9 cellular contexts compared by ENCODE assay signal in genomic region chr10:125149278-125150047, GRCh38. TPM values are rescaled to one million over a fixed set of nuclear protein-coding genes. Genes with fewer than 3 reads are reported as not detected.
A peak's percentile ranks its signal among the peaks of the same experiment; 100 is the strongest.
DNase-seq lines count a peak whose midpoint lies in the region; ATAC-seq and TF ChIP-seq lines count a peak whose summit lies in the region.
"Had no signal": no experiment of that assay in that cellular context is flagged by ENCODE, and none has a peak within 500 bp of the region (broad histone marks: within the 10 kb centered on the region; RNA-seq: fewer than 3 reads in every experiment).

No MANE protein-coding gene starts in this region.

- H4K91ac ChIP-seq in neuronal stem cell (ENCODE audit: low read depth, low read length, poor library complexity) = no peak overlapping the region

- peak overlapping the region; percentile 95 to 99 (median 98) for H3K27ac ChIP-seq in esophagus muscularis mucosa (replicated peaks in 1 of 4)
- no peak overlapping the region for H3K27ac ChIP-seq in neural progenitor cell
- no peak overlapping the region for H3K27ac ChIP-seq in neuronal stem cell (replicated peaks; ENCODE audit: low read length)

- no peak overlapping the region for H3K4ac ChIP-seq in neuronal stem cell (ENCODE audit: low read length)

- H3K9me3 Mint-ChIP-seq in neural progenitor cell = no peaks in the 10 kb centered on the region
- H3K9me3 Mint-ChIP-seq in stimulated activated memory B cell treated with anti-CD40 and anti-IgM and Interleukin-4, amounts not matched to agents 10 μg/mL and 1 μg/mL and 100 μg/mL, for 72 hours = no peaks in the 10 kb centered on the region
- H3K9me3 Mint-ChIP-seq: stimulated activated naive CD8-positive, alpha-beta T cell treated with anti-CD3 and anti-CD28 coated beads, Interleukin-15, Interleukin-2, amounts not matched to agents 100 ng/mL and 50 ng/mL, for 24 hours had no signal

- H2BK15ac ChIP-seq in neuronal stem cell (ENCODE audit: low read length) = no peak overlapping the region

- intact Hi-C loops in esophagus muscularis mucosa (cut with DNase I) = loop anchor here (5.0 to 10.0 kb wide), 3 partner anchors 57 to 235 kb away; no protein-coding TSS in a partner anchor

- H3K9ac ChIP-seq in neural progenitor cell (no peak overlapping the region), neuronal stem cell (ENCODE audit: low read depth, low read length, poor library complexity) (no peak overlapping the region)

- H2BK12ac ChIP-seq in neuronal stem cell (ENCODE audit: low read length) = no peak overlapping the region

- H3K36me3 ChIP-seq in esophagus muscularis mucosa (peaks cover 0 to 10% (median 6%) of the 10 kb centered on the region in 4 donors), neural progenitor cell (no peaks in the 10 kb centered on the region), neuronal stem cell (replicated peaks in 1 of 2; ENCODE audit: control insufficient read depth in 2 of 2, insufficient read depth in 2 of 2, low read length in 2 of 2) (peaks cover 5 to 68% of the 10 kb centered on the region in 2 donors)

- H3F3A ChIP-seq in neural progenitor cell (ENCODE audit: low read depth) = peaks cover 25% of the 10 kb centered on the region

- peaks cover 71% of the 10 kb centered on the region for H3K4me1 Mint-ChIP-seq in neural progenitor cell
- H3K4me1 Mint-ChIP-seq in stimulated activated memory B cell treated with anti-CD40 and anti-IgM and Interleukin-4, amounts not matched to agents 10 μg/mL and 1 μg/mL and 100 μg/mL, for 72 hours = peaks cover 12% of the 10 kb centered on the region

- H3K23ac ChIP-seq in neuronal stem cell (ENCODE audit: low read depth, low read length, poor library complexity) = no peak overlapping the region

- H3K27me3 ChIP-seq in esophagus muscularis mucosa = no peaks in the 10 kb centered on the region
- H3K27me3 ChIP-seq in neural progenitor cell = no peaks in the 10 kb centered on the region
- no peaks in the 10 kb centered on the region for H3K27me3 ChIP-seq in neuronal stem cell (ENCODE audit: control insufficient read depth in 3 of 3, insufficient read depth in 3 of 3, low read depth in 1 of 3, low read length in 3 of 3)

- H2BK5ac ChIP-seq in neuronal stem cell (ENCODE audit: low read length) = no peak overlapping the region

- no peak for TF ChIP-seq CTCF in esophagus muscularis mucosa (IDR thresholded peaks at IDR 0.05)
- TF ChIP-seq CTCF in neural progenitor cell (IDR thresholded peaks at IDR 0.05) = no peak

- H3K4me2 ChIP-seq in neural progenitor cell (peak overlapping the region; percentile 46), neuronal stem cell (ENCODE audit: insufficient read depth, low read length, poor library complexity, severe bottlenecking) (no peak overlapping the region)

- no peak overlapping the region for H4K8ac ChIP-seq in neuronal stem cell (ENCODE audit: low read depth, low read length)

- H3K79me1 ChIP-seq in neuronal stem cell (ENCODE audit: low read depth, low read length) = peaks cover 29% of the 10 kb centered on the region

- WGBS in esophagus muscularis mucosa = 72% methylated on average over 12 of the region's 12 CpGs
- WGBS in neuronal stem cell (ENCODE audit: extremely low coverage in 2 of 2, insufficient read length in 2 of 2, insufficient replicate concordance in 1 of 2), 2 donors = no CpG with 5 or more reads among the region's 12 CpGs

- peaks cover 92 to 100% (median 99%) of the 10 kb centered on the region in 4 donors for H3K4me1 ChIP-seq in esophagus muscularis mucosa
- H3K4me1 ChIP-seq in neural progenitor cell = peaks cover 52% of the 10 kb centered on the region
- peaks cover 8 to 44% of the 10 kb centered on the region in 2 donors for H3K4me1 ChIP-seq in neuronal stem cell (ENCODE audit: control insufficient read depth in 2 of 2, insufficient read depth in 1 of 2, low read depth in 1 of 2, low read length in 2 of 2)

- DNase-seq in ELR (ENCODE audit: low read depth) (peak; percentile 88), NCI-H2196 treated with DMSO at 0.1 percent for 48 hours (lab: John Stamatoyannopoulos, UW; ENCODE audit: unreplicated experiment) (peak; percentile 39), esophagus muscularis mucosa (ENCODE audit: extremely low spot score) (no peak), neural progenitor cell (ENCODE audit: low spot score) (no peak), neuronal stem cell (ENCODE audit: low spot score) (no peak)
- no peak for DNase-seq in activated CD4-positive, CD25-positive, alpha-beta regulatory T cell (lab: John Stamatoyannopoulos, UW)

- no peak for TF ChIP-seq POLR2A in esophagus muscularis mucosa (IDR thresholded peaks at IDR 0.05; ENCODE audit: low read depth)

- H3K36me3 Mint-ChIP-seq in neural progenitor cell = peaks cover 25% of the 10 kb centered on the region
- no peaks in the 10 kb centered on the region for H3K36me3 Mint-ChIP-seq in stimulated activated memory B cell treated with anti-CD40 and anti-IgM and Interleukin-4, amounts not matched to agents 10 μg/mL and 1 μg/mL and 100 μg/mL, for 72 hours

- H3K27ac Mint-ChIP-seq in neural progenitor cell = no peak overlapping the region
- no peak overlapping the region for H3K27ac Mint-ChIP-seq in stimulated activated memory B cell treated with anti-CD40 and anti-IgM and Interleukin-4, amounts not matched to agents 10 μg/mL and 1 μg/mL and 100 μg/mL, for 72 hours
- H3K27ac Mint-ChIP-seq: stimulated activated naive CD8-positive, alpha-beta T cell treated with anti-CD3 and anti-CD28 coated beads, Interleukin-15, Interleukin-2, amounts not matched to agents 100 ng/mL and 50 ng/mL, for 24 hours had no signal

- H3K27me3 Mint-ChIP-seq in neural progenitor cell (ENCODE audit: insufficient read depth, low read depth) = peaks cover 4% of the 10 kb centered on the region
- H3K27me3 Mint-ChIP-seq in stimulated activated memory B cell treated with anti-CD40 and anti-IgM and Interleukin-4, amounts not matched to agents 10 μg/mL and 1 μg/mL and 100 μg/mL, for 72 hours = peaks cover 85% of the 10 kb centered on the region

- H3K18ac ChIP-seq in neuronal stem cell (ENCODE audit: low read length) = no peak overlapping the region

- H4K20me1 ChIP-seq in neural progenitor cell (ENCODE audit: low read depth) = peaks cover 100% of the 10 kb centered on the region

- H3K79me2 ChIP-seq in neural progenitor cell (ENCODE audit: low read depth) = peaks cover 100% of the 10 kb centered on the region

- TF ChIP-seq EP300 in esophagus muscularis mucosa (IDR thresholded peaks at IDR 0.05) = no peak

- no peak overlapping the region for H2AK5ac ChIP-seq in neuronal stem cell (ENCODE audit: low read depth, low read length)

- H3K4me3 ChIP-seq in esophagus muscularis mucosa (no peak overlapping the region), neural progenitor cell (no peak overlapping the region), neuronal stem cell (ENCODE audit: low read length in 2 of 2) (no peak overlapping the region)

- no peak for ATAC-seq in GM18861 (IDR thresholded peaks at IDR 0.05; ENCODE audit: unreplicated experiment)
- no peak for ATAC-seq in stimulated activated memory B cell treated with anti-CD40 and anti-IgM and Interleukin-4, amounts not matched to agents 10 μg/mL and 1 μg/mL and 100 μg/mL, for 72 hours

- H3K4me3 Mint-ChIP-seq in neural progenitor cell = no peak overlapping the region
- H3K4me3 Mint-ChIP-seq in stimulated activated memory B cell treated with anti-CD40 and anti-IgM and Interleukin-4, amounts not matched to agents 10 μg/mL and 1 μg/mL and 100 μg/mL, for 72 hours = no peak overlapping the region
- H3K4me3 Mint-ChIP-seq: stimulated activated naive CD8-positive, alpha-beta T cell treated with anti-CD3 and anti-CD28 coated beads, Interleukin-15, Interleukin-2, amounts not matched to agents 100 ng/mL and 50 ng/mL, for 24 hours had no signal

- H3K14ac ChIP-seq in neuronal stem cell (ENCODE audit: low read length) = no peak overlapping the region

- H2AFZ ChIP-seq in neural progenitor cell (replicated peaks) = no peak overlapping the region
- no peak overlapping the region for H2AFZ ChIP-seq in neuronal stem cell (ENCODE audit: low read length)

- no peaks in the 10 kb centered on the region for H3K9me3 ChIP-seq in esophagus muscularis mucosa
- no peaks in the 10 kb centered on the region for H3K9me3 ChIP-seq in neural progenitor cell (ENCODE audit: low read depth)
- H3K9me3 ChIP-seq in neuronal stem cell (replicated peaks in 1 of 2; ENCODE audit: control insufficient read depth in 2 of 2, insufficient read depth in 1 of 2, low read depth in 1 of 2, low read length in 2 of 2) = peaks cover 0 to 3% of the 10 kb centered on the region in 2 donors

- H2BK120ac ChIP-seq in neuronal stem cell (ENCODE audit: low read depth, low read length) = no peak overlapping the region

RNA-seq across cellular contexts. Expression of gene CTBP2, which starts 10.9 kb away (rescaled TPM):
- total RNA-seq in esophagus muscularis mucosa = 100 to 1,000 TPM in 1 of 4 donors, 10 to 100 TPM in 3; 69.7 to 125 (median 84.7) TPM
- 55.2 and 97.6 TPM in 2 replicates for total RNA-seq in neural progenitor cell (ENCODE audit: low replicate concordance)
- polyA plus RNA-seq in neuronal stem cell (2013, experiment 1 of 2) = 55.2 TPM
- 52.9 TPM for polyA plus RNA-seq in neuronal stem cell (2013, experiment 2 of 2)

Comparison
In these comparisons a context has a peak if more than half of its experiments do, and no peak if none do; other contexts are left out.
1. DNase-seq: peak in ELR (single experiment) and NCI-H2196 treated with DMSO at 0.1 percent for 48 hours (single experiment); none in esophagus muscularis mucosa (single experiment), neural progenitor cell (single experiment), activated CD4-positive, CD25-positive, alpha-beta regulatory T cell (0 of 4) and neuronal stem cell (single experiment).
2. H3K27ac ChIP-seq: peak in esophagus muscularis mucosa (4 of 4); none in neural progenitor cell (single experiment) and neuronal stem cell (single experiment).